ENCODE assay signal across 7 cellular contexts in the genomic region with DNA sequence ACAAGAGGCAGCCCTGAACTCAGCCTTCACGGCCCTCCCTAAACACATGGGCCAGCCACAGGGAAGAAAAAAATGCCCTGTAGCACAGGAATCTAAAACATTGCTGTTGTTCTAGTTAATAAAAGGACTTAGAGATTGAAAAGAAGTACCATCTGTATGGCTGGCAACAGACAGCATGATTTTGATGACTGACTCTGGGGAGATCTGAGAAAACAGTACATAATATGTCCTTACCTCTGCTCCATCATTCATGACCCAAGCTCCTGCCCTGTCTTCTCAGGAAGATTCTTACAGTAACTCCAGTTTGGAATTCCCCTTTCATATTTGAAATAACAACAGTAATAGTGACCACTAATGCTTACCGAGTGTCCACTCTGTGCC.
DNase-seq lines count a peak whose midpoint lies in the region; ATAC-seq and TF ChIP-seq lines count a peak whose summit lies in the region.

No MANE protein-coding gene starts in this region.

- H3K36me3 ChIP-seq in gastrocnemius medialis: no peaks in the 10 kb centered on the region

- DNase-seq in activated naive CD8-positive, alpha-beta T cell treated with anti-CD3 and anti-CD28 coated beads for 36 hours: no peak
- DNase-seq in gastrocnemius medialis (no peak), GDM1 (lab: John Stamatoyannopoulos, UW) (no peak), SK-N-DZ (ENCODE audit: low spot score) (no peak)

- ATAC-seq in GM19043 (IDR thresholded peaks at IDR 0.05; ENCODE audit: low read depth, unreplicated experiment): peak; percentile 20
- ATAC-seq in HG02885 (IDR thresholded peaks at IDR 0.05; ENCODE audit: poor library complexity, unreplicated experiment): peak; percentile 20
- no peak for ATAC-seq in gastrocnemius medialis
- ATAC-seq in GM21737 (IDR thresholded peaks at IDR 0.05; ENCODE audit: unreplicated experiment): no peak

- H3K9me3 ChIP-seq in gastrocnemius medialis: no peaks in the 10 kb centered on the region

- H3K4me3 ChIP-seq in gastrocnemius medialis: no peak overlapping the region

- peak overlapping the region; percentile 97 for H3K27ac Mint-ChIP-seq in activated naive CD8-positive, alpha-beta T cell treated with anti-CD3 and anti-CD28 coated beads for 36 hours

- in situ Hi-C loops in gastrocnemius medialis (cut with MboI; ENCODE audit: low sequenced_read_pairs in 4 of 4): no loop called here

- no peaks in the 10 kb centered on the region for H3K27me3 Mint-ChIP-seq in activated naive CD8-positive, alpha-beta T cell treated with anti-CD3 and anti-CD28 coated beads for 36 hours

- peaks cover 7 to 12% of the 10 kb centered on the region in 2 donors for H3K4me1 ChIP-seq in gastrocnemius medialis

- peaks cover 3% of the 10 kb centered on the region for H3K9me3 Mint-ChIP-seq in activated naive CD8-positive, alpha-beta T cell treated with anti-CD3 and anti-CD28 coated beads for 36 hours

- peaks cover 10% of the 10 kb centered on the region for H3K36me3 Mint-ChIP-seq in activated naive CD8-positive, alpha-beta T cell treated with anti-CD3 and anti-CD28 coated beads for 36 hours

- H3K4me1 Mint-ChIP-seq in activated naive CD8-positive, alpha-beta T cell treated with anti-CD3 and anti-CD28 coated beads for 36 hours: peaks cover 72% of the 10 kb centered on the region

- peak overlapping the region; percentile 72 for H3K4me3 Mint-ChIP-seq in activated naive CD8-positive, alpha-beta T cell treated with anti-CD3 and anti-CD28 coated beads for 36 hours

- peak overlapping the region; percentile 53 to 67 (median 58) for H3K27ac ChIP-seq in gastrocnemius medialis

- intact Hi-C loops in gastrocnemius medialis (cut with DNase I; ENCODE audit: low total_unique reads): no loop called here

- no peak for TF ChIP-seq POLR2A in gastrocnemius medialis (IDR thresholded peaks at IDR 0.05)

- H3K27me3 ChIP-seq in gastrocnemius medialis: no peaks in the 10 kb centered on the region

- no peak for TF ChIP-seq CTCF in gastrocnemius medialis (IDR thresholded peaks at IDR 0.05 in 4 of 5, conservative IDR thresholded peaks at IDR 0.05 in 1 of 5)

Comparison
In these comparisons a context has a peak if more than half of its experiments do, and no peak if none do; other contexts are left out.
1. ATAC-seq: peak in GM19043 (single experiment) and HG02885 (single experiment); none in gastrocnemius medialis (0 of 2) and GM21737 (single experiment).